In the genomic region with DNA sequence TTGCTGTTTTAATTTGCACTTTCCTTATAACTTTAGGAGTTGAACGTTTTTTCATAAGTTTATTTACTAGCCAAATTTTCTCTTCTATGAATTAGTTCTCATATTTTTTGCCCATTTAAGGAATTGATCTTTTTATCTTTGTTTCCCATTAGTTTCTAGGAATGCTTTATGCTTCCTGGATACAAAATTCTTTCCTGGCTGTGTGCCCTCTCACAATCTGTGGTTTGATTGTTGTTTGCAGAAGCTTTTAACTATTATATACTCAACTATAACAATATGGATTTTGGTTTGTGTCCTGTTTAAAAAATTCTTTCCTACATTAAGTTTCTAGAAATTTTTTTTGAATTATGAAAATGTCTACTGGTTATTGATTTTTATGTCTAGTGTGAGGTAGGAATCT, we compare ENCODE assay signal across 15 cellular contexts.
DNase-seq lines count a peak whose midpoint lies in the region; ATAC-seq, FAIRE-seq and TF ChIP-seq lines count a peak whose summit lies in the region.
"Had no signal": no experiment of that assay in that cellular context is flagged by ENCODE, and none has a peak within 500 bp of the region (broad histone marks: within the 10 kb centered on the region; RNA-seq: fewer than 3 reads in every experiment).

No MANE protein-coding gene starts in this region.

- no peak overlapping the region for H3K18ac ChIP-seq in IMR-90 (ENCODE audit: low read depth, low read length)

- TF ChIP-seq POLR2A in IMR-90 (IDR thresholded peaks at IDR 0.05; ENCODE audit: low read depth, low read length) (no peak), endothelial cell of umbilical vein (IDR thresholded peaks at IDR 0.05; ENCODE audit: low read depth, low read length) (no peak)

- peaks cover 38% of the 10 kb centered on the region for H3K4me1 Mint-ChIP-seq in astrocyte (ENCODE audit: low read depth, unreplicated experiment)
- H3K4me1 Mint-ChIP-seq: CD8-positive, alpha-beta memory T cell had no signal

- DNase-seq in IMR-90 (peak; percentile 17), astrocyte (ENCODE audit: low read depth) (no peak), endothelial cell of umbilical vein (ENCODE audit: low read depth, low spot score) (peak; percentile 88), lung microvascular endothelial cell (ENCODE audit: low read depth in 2 of 2) (peak; percentile 58 to 79), COR-L47 (lab: John Stamatoyannopoulos, UW) (no peak), RKO (ENCODE audit: low spot score) (no peak), posterior cingulate gyrus (no peak)
- DNase-seq: 8988T; AML-193; CD8-positive, alpha-beta memory T cell; DMS53 had no signal

- no peaks in the 10 kb centered on the region for H3K27me3 ChIP-seq in IMR-90 (ENCODE audit: control insufficient read depth, insufficient read depth, low read length)
- H3K27me3 ChIP-seq in astrocyte (ENCODE audit: insufficient read depth, low read length), result no peaks in the 10 kb centered on the region
- H3K27me3 ChIP-seq in endothelial cell of umbilical vein (ENCODE audit: control insufficient read depth in 2 of 2, insufficient read depth in 2 of 2, low read length in 2 of 2), result no peaks in the 10 kb centered on the region
- H3K27me3 ChIP-seq: BLaER1 had no signal

- H4K20me1 ChIP-seq in IMR-90 (ENCODE audit: insufficient read depth, low read length) (no peaks in the 10 kb centered on the region), astrocyte (ENCODE audit: insufficient read depth, low read length) (no peaks in the 10 kb centered on the region), endothelial cell of umbilical vein (replicated peaks; ENCODE audit: control insufficient read depth, extremely low read depth, insufficient read depth, low read length) (no peaks in the 10 kb centered on the region)
- H4K20me1 ChIP-seq: BLaER1 had no signal

- peaks cover 3% of the 10 kb centered on the region for H3K36me3 Mint-ChIP-seq in astrocyte (ENCODE audit: low read depth, unreplicated experiment)
- H3K36me3 Mint-ChIP-seq: CD8-positive, alpha-beta memory T cell had no signal

- no peak overlapping the region for H3K14ac ChIP-seq in IMR-90 (replicated peaks; ENCODE audit: low read depth, low read length)

- H3K9me3 ChIP-seq in IMR-90 (ENCODE audit: control insufficient read depth, insufficient read depth, low read length), result no peaks in the 10 kb centered on the region
- no peaks in the 10 kb centered on the region for H3K9me3 ChIP-seq in astrocyte (ENCODE audit: insufficient read depth, low read depth, low read length)
- H3K9me3 ChIP-seq in endothelial cell of umbilical vein (replicated peaks; ENCODE audit: control insufficient read depth, insufficient read depth, low read length), result no peaks in the 10 kb centered on the region
- H3K9me3 ChIP-seq: BLaER1 had no signal

- no peak overlapping the region for H3K4me3 Mint-ChIP-seq in astrocyte (ENCODE audit: unreplicated experiment)
- H3K4me3 Mint-ChIP-seq: CD8-positive, alpha-beta memory T cell had no signal

- H3K4me2 ChIP-seq in IMR-90 (ENCODE audit: low read depth, low read length) (no peak overlapping the region), astrocyte (ENCODE audit: low read length) (no peak overlapping the region), endothelial cell of umbilical vein (ENCODE audit: insufficient read depth, low read length) (peak overlapping the region; percentile 40)
- H3K4me2 ChIP-seq: BLaER1 had no signal

- no peaks in the 10 kb centered on the region for H3K27me3 Mint-ChIP-seq in astrocyte (ENCODE audit: low read depth, unreplicated experiment)
- H3K27me3 Mint-ChIP-seq: CD8-positive, alpha-beta memory T cell had no signal

- H3K79me1 ChIP-seq in IMR-90 (ENCODE audit: low read depth in 1 of 2, low read length in 2 of 2), result no peaks in the 10 kb centered on the region

- BruUV-seq in IMR-90 (replicated peaks; lab: Mats Ljungman, UMichigan), result no TSS peak
- no TSS peak for BruUV-seq in endothelial cell of umbilical vein (replicated peaks; lab: Mats Ljungman, UMichigan)

- no peaks in the 10 kb centered on the region for H3K79me2 ChIP-seq in astrocyte (ENCODE audit: insufficient read depth, low read length)
- no peaks in the 10 kb centered on the region for H3K79me2 ChIP-seq in endothelial cell of umbilical vein (ENCODE audit: control insufficient read depth, insufficient read depth, low read length)

- peak overlapping the region; percentile 90 for H2BK20ac ChIP-seq in IMR-90 (ENCODE audit: low read depth, low read length)

- dilution Hi-C loops in IMR-90 (cut with HindIII; ENCODE audit: low sequenced_read_pairs, unreplicated experiment), result no loop called here
- dilution Hi-C loops in endothelial cell of umbilical vein (cut with MboI; ENCODE audit: extremely low pct_ligation_motif_present, low sequenced_read_pairs), result no loop called here

- H2AFZ ChIP-seq in IMR-90 (replicated peaks; ENCODE audit: low read length, poor library complexity) (no peak overlapping the region), astrocyte (ENCODE audit: low read depth, low read length) (no peak overlapping the region), endothelial cell of umbilical vein (ENCODE audit: low read depth, low read length) (no peak overlapping the region)
- H2AFZ ChIP-seq: GM23248 had no signal

- in situ Hi-C loops in IMR-90 (cut with MboI; ENCODE audit: low sequenced_read_pairs), result no loop called here

- no peak overlapping the region for H3K27ac ChIP-seq in IMR-90 (ENCODE audit: insufficient read depth, low read length)
- H3K27ac ChIP-seq in astrocyte (ENCODE audit: low read depth, low read length), result no peak overlapping the region
- peak overlapping the region; percentile 27 for H3K27ac ChIP-seq in endothelial cell of umbilical vein (ENCODE audit: insufficient read depth, low read depth, low read length)
- H3K27ac ChIP-seq: BLaER1, GM23248 had no signal

- H3K4me1 ChIP-seq in IMR-90 (ENCODE audit: control insufficient read depth, insufficient read depth, low read length) (peaks cover 4% of the 10 kb centered on the region; the same call in 1 of the 2 replicates), astrocyte (ENCODE audit: insufficient read depth, low read length) (no peaks in the 10 kb centered on the region), endothelial cell of umbilical vein (ENCODE audit: control insufficient read depth, extremely low read depth, insufficient read depth, low read length) (peaks cover 17% of the 10 kb centered on the region)

- TF ChIP-seq CTCF in IMR-90 (conservative IDR thresholded peaks at IDR 0.05; ENCODE audit: low read depth, low read length), result no peak
- TF ChIP-seq CTCF in astrocyte (IDR thresholded peaks at IDR 0.05; ENCODE audit: insufficient read depth, low read depth, low read length), result no peak
- TF ChIP-seq CTCF in endothelial cell of umbilical vein (IDR thresholded peaks at IDR 0.05; ENCODE audit: extremely low read depth in 1 of 2, insufficient read depth in 1 of 2, low read depth in 1 of 2, low read length in 2 of 2), result no peak

- no peak overlapping the region for H3K9ac ChIP-seq in IMR-90 (ENCODE audit: low read depth, low read length)
- H3K9ac ChIP-seq in astrocyte (ENCODE audit: low read length), result no peak overlapping the region
- H3K9ac ChIP-seq in endothelial cell of umbilical vein (replicated peaks; ENCODE audit: extremely low read depth, insufficient read depth, low read length), result no peak overlapping the region
- H3K9ac ChIP-seq: BLaER1, GM23248 had no signal

- no peak overlapping the region for H4K8ac ChIP-seq in IMR-90 (ENCODE audit: low read depth in 2 of 2, low read length in 2 of 2)

- H3K4me3 ChIP-seq in IMR-90 (ENCODE audit: insufficient read depth, low read depth, low read length) (no peak overlapping the region), astrocyte (ENCODE audit: insufficient read depth, low read depth, low read length) (no peak overlapping the region), endothelial cell of umbilical vein (replicated peaks in 1 of 3; ENCODE audit: insufficient read depth in 1 of 3, low read depth in 1 of 3, low read length in 3 of 3) (no peak overlapping the region)
- H3K4me3 ChIP-seq: BLaER1, GM23248 had no signal

- H3K9me3 Mint-ChIP-seq in astrocyte (ENCODE audit: unreplicated experiment), result peaks cover 9% of the 10 kb centered on the region

- no peak overlapping the region for H2AK9ac ChIP-seq in IMR-90 (replicated peaks; ENCODE audit: low read depth, low read length, poor library complexity)

- peak overlapping the region; percentile 11; the same call in 1 of the 2 replicates for H4K5ac ChIP-seq in IMR-90 (ENCODE audit: low read depth, low read length)

- ATAC-seq in IMR-90 (ENCODE audit: low read depth), result no peak
- ATAC-seq in HG02973 (IDR thresholded peaks at IDR 0.05; ENCODE audit: unreplicated experiment), result no peak
- ATAC-seq: HCT116 had no signal

- H2BK15ac ChIP-seq in IMR-90 (ENCODE audit: low read depth, low read length), result no peak overlapping the region

- WGBS in IMR-90 (ENCODE audit: extremely low coverage in 2 of 2, insufficient read length in 1 of 2), 2 experiments, result no CpG with 5 or more reads among the region's 1 CpG

- H3K9me1 ChIP-seq in IMR-90 (ENCODE audit: insufficient read depth, low read length) (no peaks in the 10 kb centered on the region), endothelial cell of umbilical vein (replicated peaks; ENCODE audit: control insufficient read depth, extremely low read depth, insufficient read depth, low read length) (no peaks in the 10 kb centered on the region)

- FAIRE-seq in astrocyte (lab: Jason Lieb, UNC) (no peak), endothelial cell of umbilical vein (lab: Jason Lieb, UNC) (peak; percentile 37)

- intact Hi-C loops in IMR-90 (cut with micrococcal nuclease) (no loop called here), endothelial cell of umbilical vein (cut with micrococcal nuclease) (loop anchor here (1.0 kb wide), 1 partner anchor 18 kb away; no protein-coding TSS in a partner anchor), posterior cingulate gyrus (cut with DNase I) (no loop called here)

- no peak overlapping the region for H4K91ac ChIP-seq in IMR-90 (ENCODE audit: insufficient read depth, low read depth, low read length)

- H2AK5ac ChIP-seq in IMR-90 (ENCODE audit: low read depth, low read length), result no peak overlapping the region

- no peak overlapping the region; the same call in 1 of the 2 replicates for H3K4ac ChIP-seq in IMR-90 (ENCODE audit: low read depth, low read length)

- H3K27ac Mint-ChIP-seq in astrocyte (ENCODE audit: unreplicated experiment), result peak overlapping the region; percentile 29
- H3K27ac Mint-ChIP-seq: CD8-positive, alpha-beta memory T cell had no signal

- H3K36me3 ChIP-seq in IMR-90 (ENCODE audit: control insufficient read depth, insufficient read depth, low read length) (no peaks in the 10 kb centered on the region), astrocyte (ENCODE audit: insufficient read depth, low read length) (no peaks in the 10 kb centered on the region), endothelial cell of umbilical vein (ENCODE audit: control insufficient read depth in 2 of 2, extremely low read depth in 1 of 2, insufficient read depth in 2 of 2, low read length in 2 of 2) (no peaks in the 10 kb centered on the region)
- H3K36me3 ChIP-seq: BLaER1 had no signal

- peak overlapping the region; percentile 89; the same call in 1 of the 2 replicates for H2BK120ac ChIP-seq in IMR-90 (ENCODE audit: low read depth, low read length)

- no peak for TF ChIP-seq RAD21 in IMR-90 (IDR thresholded peaks at IDR 0.05; ENCODE audit: low read length)

- no peak overlapping the region for H3K23ac ChIP-seq in IMR-90 (ENCODE audit: low read depth, low read length)

- H2BK5ac ChIP-seq in IMR-90 (ENCODE audit: low read depth, low read length, poor library complexity, severe bottlenecking), result peak overlapping the region; percentile 6

- no peak overlapping the region for H3K56ac ChIP-seq in IMR-90 (ENCODE audit: extremely low read depth, insufficient read depth, low read length)

- CTCF ChIA-PET in IMR-90 (lab: Yijun Ruan, JAX) (no interaction called here), endothelial cell of umbilical vein (lab: Charles Lee) (interaction anchor here (0.9 to 1.2 kb wide), 3 partner anchors 9 to 96 kb away, joined by 3 to 5 read pairs (median 4); no protein-coding TSS in a partner anchor)

- POLR2A ChIA-PET in IMR-90 (lab: Charles Lee; ENCODE audit: unreplicated experiment) (interaction anchor here (0.7 kb wide), 1 partner anchor 170 kb away, joined by 3 read pairs; no protein-coding TSS in a partner anchor), endothelial cell of umbilical vein (lab: Charles Lee) (interaction anchor here (0.6 kb wide), 1 partner anchor 206 kb away, joined by 3 read pairs; no protein-coding TSS in a partner anchor)

Comparison
In these comparisons a context has a peak if more than half of its experiments do, and no peak if none do; other contexts are left out.
1. DNase-seq: peak in IMR-90 (single experiment), endothelial cell of umbilical vein (single experiment) and lung microvascular endothelial cell (2 of 2); none in astrocyte (single experiment), COR-L47 (single experiment), RKO (single experiment) and posterior cingulate gyrus (0 of 10).